In the genomic region with DNA sequence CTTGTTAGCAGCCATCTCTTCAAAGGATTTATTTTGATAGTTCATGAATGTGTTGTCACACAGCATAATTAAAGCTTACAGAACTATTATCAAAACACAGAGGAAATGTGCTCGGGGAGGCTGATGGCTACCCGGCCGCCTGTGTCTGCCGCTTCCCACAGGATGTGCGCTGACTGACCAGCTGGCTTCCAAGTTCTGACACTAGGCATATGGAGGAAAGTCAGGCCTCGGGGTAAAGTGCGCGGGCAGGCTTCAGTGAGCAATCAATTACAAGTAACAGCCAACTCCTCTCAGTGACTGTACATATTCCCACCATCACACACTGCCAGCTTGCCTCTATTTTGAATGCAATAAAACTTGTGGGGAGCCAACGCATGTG, we compare ENCODE assay signal across 10 cellular contexts.
DNase-seq lines count a peak whose midpoint lies in the region; ATAC-seq and TF ChIP-seq lines count a peak whose summit lies in the region.
"Had no signal": no experiment of that assay in that cellular context is flagged by ENCODE, and none has a peak within 500 bp of the region (broad histone marks: within the 10 kb centered on the region; RNA-seq: fewer than 3 reads in every experiment).

No MANE protein-coding gene starts in this region.

- in situ Hi-C loops in GM13977 (cut with MboI; ENCODE audit: low pct_unique_long_range_greater_than_20kb, low sequenced_read_pairs, unreplicated experiment) = no loop called here

- peaks cover 4% of the 10 kb centered on the region for H3K4me1 ChIP-seq in foreskin keratinocyte

- TF ChIP-seq CTCF in foreskin keratinocyte (conservative IDR thresholded peaks at IDR 0.05) = no peak
- TF ChIP-seq CTCF in GM13977 (IDR thresholded peaks at IDR 0.05; ENCODE audit: extremely low read depth, insufficient read depth, missing control alignments) = no peak

- H3K27ac ChIP-seq in foreskin keratinocyte = no peak overlapping the region

- DNase-seq in DMS79 (lab: John Stamatoyannopoulos, UW) (peak; percentile 23), RPMI7951 (ENCODE audit: low read depth) (peak; percentile 93), foreskin keratinocyte (peak; percentile 11 to 25), retina (peak; percentile 78), T-helper 9 cell (no peak), GM13977 (ENCODE audit: low spot score) (no peak)
- DNase-seq: H7, Karpas-422 had no signal

- ATAC-seq in foreskin keratinocyte (peak; percentile 80), HG02642 (IDR thresholded peaks at IDR 0.05; ENCODE audit: poor library complexity, unreplicated experiment) (no peak), HG03354 (IDR thresholded peaks at IDR 0.05; ENCODE audit: poor library complexity, severe bottlenecking, unreplicated experiment) (no peak)

- peaks cover 37% of the 10 kb centered on the region for H3K27me3 ChIP-seq in foreskin keratinocyte

Comparison
In these comparisons a context has a peak if more than half of its experiments do, and no peak if none do; other contexts are left out.
1. DNase-seq: peak in DMS79 (single experiment), RPMI7951 (single experiment), foreskin keratinocyte (2 of 2) and retina (single experiment); none in T-helper 9 cell (single experiment) and GM13977 (single experiment).